33 cellular contexts compared by ENCODE assay signal in genomic region chr22:46156031-46156430, GRCh38.
"Had no signal": no experiment of that assay in that cellular context is flagged by ENCODE, and none has a peak within 500 bp of the region (broad histone marks: within the 10 kb centered on the region; RNA-seq: fewer than 3 reads in every experiment).

No MANE protein-coding gene starts in this region.

- H3K27ac Mint-ChIP-seq: activated CD4-positive, alpha-beta memory T cell treated with anti-CD3 and anti-CD28 coated beads, Interleukin-2, amount 10 ng/mL, durations not matched to agents 7 days and 5 days; activated CD4-positive, alpha-beta T cell treated with anti-CD3 and anti-CD28 coated beads, Interleukin-2, amount 10 ng/mL, durations not matched to agents 7 days and 5 days; activated naive CD8-positive, alpha-beta T cell; activated T-helper 17 cell treated with anti-CD3 and anti-CD28 coated beads, Interleukin-2, amount 50 U/mL, for 72 hours; T-cell; T-helper 1 cell treated with Interleukin-12 subunit alpha and Interleukin-12 subunit beta and Interleukin-4 antibody, amounts not matched to agents 30 μg/mL and 1 μg/mL, for 36 hours; T-helper 2 cell treated with Interferon-gamma antibody and Interleukin-4, amounts not matched to agents 5 μg/mL and 100 μg/mL, for 36 hours; WTC11 had no signal

- H3K36me3 ChIP-seq: breast epithelium, colonic mucosa had no signal

- H3K27me3 Mint-ChIP-seq: activated CD4-positive, alpha-beta memory T cell treated with anti-CD3 and anti-CD28 coated beads, Interleukin-2, amount 10 ng/mL, durations not matched to agents 7 days and 5 days; activated CD4-positive, alpha-beta T cell treated with anti-CD3 and anti-CD28 coated beads, Interleukin-2, amount 10 ng/mL, durations not matched to agents 7 days and 5 days; activated naive CD8-positive, alpha-beta T cell; activated T-helper 17 cell treated with anti-CD3 and anti-CD28 coated beads, Interleukin-2, amount 50 U/mL, for 72 hours; T-cell had no signal

- FAIRE-seq: astrocyte, endometrium, endothelial cell of umbilical vein had no signal

- H3K4me1 Mint-ChIP-seq: activated T-helper 17 cell treated with anti-CD3 and anti-CD28 coated beads, Interleukin-2, amount 50 U/mL, for 72 hours had no signal

- H3K4me1 ChIP-seq: breast epithelium, colonic mucosa had no signal

- H3K9me3 ChIP-seq: breast epithelium, colonic mucosa, esophagus squamous epithelium, gastroesophageal sphincter had no signal

- H3K4me3 Mint-ChIP-seq: activated CD4-positive, alpha-beta memory T cell treated with anti-CD3 and anti-CD28 coated beads, Interleukin-2, amount 10 ng/mL, durations not matched to agents 7 days and 5 days; activated CD4-positive, alpha-beta T cell treated with anti-CD3 and anti-CD28 coated beads, Interleukin-2, amount 10 ng/mL, durations not matched to agents 7 days and 5 days; activated naive CD8-positive, alpha-beta T cell; activated T-cell treated with anti-CD3 and anti-CD28 coated beads, Interleukin-2, amount 50 U/mL, for 4 hours; activated T-helper 17 cell treated with anti-CD3 and anti-CD28 coated beads, Interleukin-2, amount 50 U/mL, for 72 hours; T-cell; T-helper 1 cell treated with Interleukin-12 subunit alpha and Interleukin-12 subunit beta and Interleukin-4 antibody, amounts not matched to agents 30 μg/mL and 1 μg/mL, for 36 hours; T-helper 2 cell treated with Interferon-gamma antibody and Interleukin-4, amounts not matched to agents 5 μg/mL and 100 μg/mL, for 36 hours; WTC11 had no signal

- H3K4me3 ChIP-seq: breast epithelium, cardiac muscle cell, colonic mucosa, esophagus squamous epithelium, gastroesophageal sphincter had no signal

- H3K9me3 Mint-ChIP-seq: activated CD4-positive, alpha-beta memory T cell treated with anti-CD3 and anti-CD28 coated beads, Interleukin-2, amount 10 ng/mL, durations not matched to agents 7 days and 5 days; activated CD4-positive, alpha-beta T cell treated with anti-CD3 and anti-CD28 coated beads, Interleukin-2, amount 10 ng/mL, durations not matched to agents 7 days and 5 days; activated T-cell treated with anti-CD3 and anti-CD28 coated beads, Interleukin-2, amount 50 U/mL, for 4 hours; activated T-helper 17 cell treated with anti-CD3 and anti-CD28 coated beads, Interleukin-2, amount 50 U/mL, for 72 hours; T-cell; T-helper 1 cell treated with Interleukin-12 subunit alpha and Interleukin-12 subunit beta and Interleukin-4 antibody, amounts not matched to agents 30 μg/mL and 1 μg/mL, for 36 hours; T-helper 2 cell treated with Interferon-gamma antibody and Interleukin-4, amounts not matched to agents 5 μg/mL and 100 μg/mL, for 36 hours; WTC11 had no signal

- H3K27me3 ChIP-seq: breast epithelium, cardiac muscle cell, colonic mucosa, esophagus squamous epithelium, gastroesophageal sphincter had no signal

- H3K27ac ChIP-seq: breast epithelium, cardiac muscle cell, colonic mucosa, epithelial cell of prostate, esophagus squamous epithelium, gastroesophageal sphincter had no signal

- ATAC-seq: activated T-cell treated with anti-CD3 and anti-CD28 coated beads, Interleukin-2, amount 50 U/mL, for 4 hours; activated T-helper 17 cell treated with anti-CD3 and anti-CD28 coated beads, Interleukin-2, amount 50 U/mL, for 72 hours; gastroesophageal sphincter; T-cell; WTC11 had no signal

- DNase-seq: activated CD4-positive, alpha-beta memory T cell treated with anti-CD3 and anti-CD28 coated beads, Interleukin-2, amount 10 ng/mL, durations not matched to agents 7 days and 5 days; activated CD4-positive, alpha-beta T cell treated with anti-CD3 and anti-CD28 coated beads for 1 hour; activated CD4-positive, alpha-beta T cell treated with anti-CD3 and anti-CD28 coated beads for 4 hours; activated CD4-positive, alpha-beta T cell treated with anti-CD3 and anti-CD28 coated beads, Interleukin-2, amount 10 ng/mL, durations not matched to agents 7 days and 5 days; activated CD4-positive, alpha-beta T cell treated with anti-CD3 and anti-CD28 coated beads, Interleukin-2, amount 50 U/mL, for 4 hours; activated effector memory CD4-positive, alpha-beta T cell treated with Interleukin-2 at 50 U/mL for 16 hours; activated gamma-delta T cell treated with Interleukin-2 at 50 U/mL for 16 hours; activated naive CD4-positive, alpha-beta T cell treated with anti-CD3 and anti-CD28 coated beads, Interleukin-2, amount 50 U/mL, for 16 hours; activated naive CD4-positive, alpha-beta T cell treated with Interleukin-2 at 50 U/mL for 16 hours; activated T-cell treated with anti-CD3 and anti-CD28 coated beads, Interleukin-2, amount 50 U/mL, for 4 hours; amniotic stem cell; anterior cingulate cortex; central memory CD4-positive, alpha-beta T cell; cerebellar nuclear complex; colonic mucosa; effector CD8-positive, alpha-beta T cell; esophagus squamous epithelium; foreskin melanocyte; SW 1271; T-cell; T1000 had no signal
